Comparison of ENCODE assay signal across 14 cellular contexts in genomic region chr17:62599964-62600657, GRCh38.
"Had no signal": no experiment of that assay in that cellular context is flagged by ENCODE, and none has a peak within 500 bp of the region (broad histone marks: within the 10 kb centered on the region; RNA-seq: fewer than 3 reads in every experiment).

No MANE protein-coding gene starts in this region.

- DNase-seq: activated CD4-positive, alpha-beta T cell treated with anti-CD3 and anti-CD28 coated beads for 1 hour; activated naive CD4-positive, alpha-beta T cell; central memory CD4-positive, alpha-beta T cell; gastrocnemius medialis; heart left ventricle; stomach; SW 1271; WERI-Rb-1 had no signal

- H3K4me3 ChIP-seq: coronary artery, gastrocnemius medialis, heart left ventricle, right atrium auricular region, stomach had no signal

- H3K27ac Mint-ChIP-seq: type B pancreatic cell had no signal

- H3K9me3 ChIP-seq: gastrocnemius medialis, right atrium auricular region, stomach had no signal

- H3K27me3 Mint-ChIP-seq: brain; natural killer cell treated with Interleukin-12 subunit alpha and Interleukin-12 subunit beta and Interleukin-15 and Interleukin-18, amount 100 ng/mL, for 72 hours; type B pancreatic cell had no signal

- H3K27me3 ChIP-seq: gastrocnemius medialis, heart left ventricle, right atrium auricular region, stomach had no signal

- H3K27ac ChIP-seq: coronary artery, gastrocnemius medialis, heart left ventricle, right atrium auricular region, stomach, WERI-Rb-1 had no signal

- H3K4me1 Mint-ChIP-seq: brain, mesothelial cell of epicardium had no signal

- H3K4me1 ChIP-seq: gastrocnemius medialis, right atrium auricular region had no signal

- H3K4me3 Mint-ChIP-seq: brain; mesothelial cell of epicardium; natural killer cell treated with Interleukin-12 subunit alpha and Interleukin-12 subunit beta and Interleukin-15 and Interleukin-18, amount 100 ng/mL, for 72 hours; type B pancreatic cell had no signal

- H3K9me3 Mint-ChIP-seq: natural killer cell treated with Interleukin-12 subunit alpha and Interleukin-12 subunit beta and Interleukin-15 and Interleukin-18, amount 100 ng/mL, for 72 hours had no signal

- ATAC-seq: gastrocnemius medialis; natural killer cell treated with Interleukin-12 subunit alpha and Interleukin-12 subunit beta and Interleukin-15 and Interleukin-18, amount 100 ng/mL, for 72 hours had no signal
